In the genomic region with DNA sequence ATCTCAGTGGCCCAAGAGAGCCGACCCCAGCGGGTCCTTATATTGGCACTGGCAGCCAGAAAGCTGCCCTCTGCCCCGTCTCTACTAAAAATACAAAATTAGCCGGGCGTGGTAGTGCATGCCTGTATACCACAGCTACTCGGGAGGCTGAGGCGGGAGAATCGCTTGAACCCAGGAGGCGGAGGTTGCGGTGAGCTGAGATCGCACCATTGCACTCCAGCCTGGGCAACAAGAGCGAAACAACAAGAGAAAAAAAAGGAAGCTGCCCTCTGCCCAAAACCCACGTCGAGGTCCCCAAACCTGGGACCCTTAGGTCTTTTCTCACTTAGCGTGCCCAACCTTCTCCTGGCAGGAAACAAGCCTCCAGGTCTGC, we compare ENCODE assay signal across 2 cellular contexts. TPM values are rescaled to one million over a fixed set of nuclear protein-coding genes. Genes with fewer than 3 reads are reported as not detected.
DNase-seq lines count a peak whose midpoint lies in the region; ATAC-seq, FAIRE-seq and TF ChIP-seq lines count a peak whose summit lies in the region.
"Not testable (repeated sequence)": the region's sequence is repeated elsewhere in the genome, so short reads cannot be mapped to it uniquely, and the experiment has no call there.

No MANE protein-coding gene starts in this region.

- peaks cover 22 to 30% of the 10 kb centered on the region in 2 donors for H3K36me3 ChIP-seq in duodenal mucosa (ENCODE audit: control insufficient read depth in 1 of 2, insufficient read depth in 2 of 2, low read length in 2 of 2)

- H3K4me2 ChIP-seq in A549 = peak overlapping the region; percentile 77

- not testable (repeated sequence) for H3K9me3 ChIP-seq in A549; duodenal mucosa (ENCODE audit: control insufficient read depth in 1 of 2, low read length in 2 of 2)

- TF ChIP-seq CTCF in A549 (IDR thresholded peaks at IDR 0.05) = not testable (repeated sequence)

- H3K4me1 ChIP-seq in A549 (peaks cover 15% of the 10 kb centered on the region), duodenal mucosa (ENCODE audit: control insufficient read depth in 1 of 2, insufficient read depth in 2 of 2, low read length in 2 of 2) (peaks cover 49 to 60% of the 10 kb centered on the region in 2 donors)

- not testable (repeated sequence) for TF ChIP-seq RAD21 in A549 (conservative IDR thresholded peaks at IDR 0.05 in 1 of 2, IDR thresholded peaks at IDR 0.05 in 1 of 2)

- TF ChIP-seq EP300 in A549 (IDR thresholded peaks at IDR 0.05) = not testable (repeated sequence)

- peak overlapping the region; percentile 81 to 92 for H3K9ac ChIP-seq in duodenal mucosa (ENCODE audit: low read depth in 1 of 2, low read length in 2 of 2)

- not testable (repeated sequence) for H3K27me3 ChIP-seq in duodenal mucosa (ENCODE audit: control insufficient read depth in 1 of 2, insufficient read depth in 2 of 2, low read length in 2 of 2)

- H3K27ac ChIP-seq in A549 (peak overlapping the region; percentile 88 to 90), duodenal mucosa (ENCODE audit: low read depth, low read length) (peak overlapping the region; percentile 92)

- CTCF ChIA-PET in A549 (lab: Yijun Ruan, JAX) = interaction anchor here (0.9 to 2.5 kb wide), 3 partner anchors 24 to 116 kb away, joined by 4 to 15 read pairs (median 9); no protein-coding TSS in a partner anchor

- not testable (repeated sequence) for TF ChIP-seq POLR2A in A549 (IDR thresholded peaks at IDR 0.05; ENCODE audit: low read length)

- FAIRE-seq in A549 (lab: Jason Lieb, UNC) = not testable (repeated sequence)

- POLR2A ChIA-PET in A549 (lab: Yijun Ruan, JAX) = interaction anchor here (2.0 kb wide), 1 partner anchor 24 kb away, joined by 19 read pairs; the partner anchor contains the start of gene CASP2

- ATAC-seq in A549 = peak in 1 of 2 experiments; percentile 2; a peak in 1 of 6 replicates

- H3K4me3 ChIP-seq in A549 (peak overlapping the region; percentile 81), duodenal mucosa (ENCODE audit: low read depth in 1 of 2, low read length in 2 of 2) (peak overlapping the region; percentile 94 to 97)

- 76% methylated on average over 15 of the region's 15 CpGs for WGBS in A549 (ENCODE audit: missing lambda C conversion rate)

- DNase-seq in A549 (ENCODE audit: low read depth in 1 of 2, low spot score in 1 of 2) = not testable (repeated sequence)

RNA-seq across cellular contexts. Expression of gene GSTK1, which starts 0.9 kb away (rescaled TPM):
- polyA plus RNA-seq in A549 (2011; rRNA removed) = 76.6 and 96.5 TPM in 2 replicates
- polyA plus RNA-seq in A549 (2012; cell fraction: cytosol; rRNA removed) = 98.6 and 104 TPM in 2 replicates
- polyA plus RNA-seq in A549 (2012; cell fraction: nucleus; rRNA removed) = 128 and 176 TPM in 2 replicates
- polyA plus RNA-seq in A549 (2017; fragmentation: RNase III; extraction: RNeasy Plus Mini Kit Qiagen cat#74134 plus additional on column Dnase treatment) = 80.8 to 92.9 TPM (median 91.5 TPM) in 3 replicates
- polyA minus RNA-seq in A549 (2011; rRNA and poly(A)+ RNA removed) = 44.4 and 62.6 TPM in 2 replicates

RNA-seq across cellular contexts. Expression of gene TMEM139, which starts 20.6 kb away (rescaled TPM):
- polyA plus RNA-seq in A549 (2011; rRNA removed) = 0.49 and 0.65 TPM in 2 replicates
- 0.52 and 0.73 TPM in 2 replicates for polyA plus RNA-seq in A549 (2012; cell fraction: cytosol; rRNA removed)
- polyA plus RNA-seq in A549 (2012; cell fraction: nucleus; rRNA removed) = 0.79 and 0.95 TPM in 2 replicates
- 0.37 to 0.71 TPM (median 0.42 TPM) in 3 replicates for polyA plus RNA-seq in A549 (2017; fragmentation: RNase III; extraction: RNeasy Plus Mini Kit Qiagen cat#74134 plus additional on column Dnase treatment)
- polyA minus RNA-seq in A549 (2011; rRNA and poly(A)+ RNA removed) = 0.29 and 1.1 TPM in 2 replicates

RNA-seq across cellular contexts. Expression of gene CASP2, which starts 24.0 kb away (rescaled TPM):
- 24.6 and 26.0 TPM in 2 replicates for polyA plus RNA-seq in A549 (2011; rRNA removed)
- 12.4 and 14.5 TPM in 2 replicates for polyA plus RNA-seq in A549 (2012; cell fraction: cytosol; rRNA removed)
- polyA plus RNA-seq in A549 (2012; cell fraction: nucleus; rRNA removed) = 30.5 and 39.3 TPM in 2 replicates
- polyA plus RNA-seq in A549 (2017; fragmentation: RNase III; extraction: RNeasy Plus Mini Kit Qiagen cat#74134 plus additional on column Dnase treatment) = 17.7 to 19.9 TPM (median 18.7 TPM) in 3 replicates
- 53.6 and 55.0 TPM in 2 replicates for polyA minus RNA-seq in A549 (2011; rRNA and poly(A)+ RNA removed)

RNA-seq across cellular contexts. Expression of gene TAS2R40, which starts 42.3 kb away (rescaled TPM):
- not detected in 2 replicates for polyA plus RNA-seq in A549 (2011; rRNA removed)
- not detected in 2 replicates for polyA plus RNA-seq in A549 (2012; cell fraction: cytosol; rRNA removed)
- polyA plus RNA-seq in A549 (2012; cell fraction: nucleus; rRNA removed) = not detected in 2 replicates
- not detected in 3 replicates for polyA plus RNA-seq in A549 (2017; fragmentation: RNase III; extraction: RNeasy Plus Mini Kit Qiagen cat#74134 plus additional on column Dnase treatment)
- polyA minus RNA-seq in A549 (2011; rRNA and poly(A)+ RNA removed) = not detected in 2 replicates

RNA-seq across cellular contexts. Expression of gene CLCN1, which starts 51.7 kb away (rescaled TPM):
- polyA plus RNA-seq in A549 (2011; rRNA removed) (0.08 TPM in 1 of 2 replicates, not detected in the other), A549 (2017; fragmentation: RNase III; extraction: RNeasy Plus Mini Kit Qiagen cat#74134 plus additional on column Dnase treatment) (0.03 TPM in 1 of 3 replicates, not detected in the others)
- polyA plus RNA-seq in A549 (2012; cell fraction: cytosol; rRNA removed) = 0.01 and 0.03 TPM in 2 replicates
- polyA plus RNA-seq in A549 (2012; cell fraction: nucleus; rRNA removed) = 0.06 TPM in 1 of 2 replicates, not detected in the other
- 0.08 and 0.10 TPM in 2 replicates for polyA minus RNA-seq in A549 (2011; rRNA and poly(A)+ RNA removed)
